ENCODE assay signal across 17 cellular contexts in the genomic region with DNA sequence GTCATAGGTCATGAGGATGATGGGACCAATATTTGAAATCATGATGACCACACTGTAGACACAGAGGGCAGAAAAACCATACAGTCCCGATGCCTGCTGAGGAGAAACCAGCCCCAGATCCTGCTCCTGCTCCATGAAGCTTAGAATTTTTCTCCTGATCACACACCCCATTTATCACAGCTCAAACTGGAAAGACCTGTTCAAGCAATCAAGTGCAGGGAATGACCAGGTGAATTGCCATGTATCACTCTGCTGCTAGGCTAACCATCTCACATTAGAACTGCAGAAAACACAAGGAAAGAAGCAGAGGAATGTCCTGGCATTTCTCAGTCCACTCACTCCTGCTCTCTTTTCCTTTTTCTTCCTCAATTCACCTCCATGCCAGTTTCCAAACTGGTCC. TPM values are rescaled to one million over a fixed set of nuclear protein-coding genes. Genes with fewer than 3 reads are reported as not detected.
A peak's percentile ranks its signal among the peaks of the same experiment; 100 is the strongest.
DNase-seq lines count a peak whose midpoint lies in the region; ATAC-seq and TF ChIP-seq lines count a peak whose summit lies in the region.
"Had no signal": no experiment of that assay in that cellular context is flagged by ENCODE, and none has a peak within 500 bp of the region (broad histone marks: within the 10 kb centered on the region; RNA-seq: fewer than 3 reads in every experiment).

No MANE protein-coding gene starts in this region.

- DNase-seq in NCI-H2029 (lab: John Stamatoyannopoulos, UW) (peak; percentile 16), NCI-H2029 treated with DMSO at 0.1 percent for 48 hours (lab: John Stamatoyannopoulos, UW) (no peak), body of pancreas (peak in 3 of 4 donors; percentile 47 to 57 (median 53)), lower lobe of right lung (no peak), type B pancreatic cell (ENCODE audit: extremely low spot score, unreplicated experiment) (no peak), NCI-H2171 treated with DMSO at 0.1 percent for 48 hours (lab: John Stamatoyannopoulos, UW) (no peak)
- no peak for DNase-seq in activated CD4-positive, alpha-beta T cell treated with anti-CD3 and anti-CD28 coated beads for 36 hours
- DNase-seq: activated CD4-positive, CD25-positive, alpha-beta regulatory T cell treated with anti-CD3 and anti-CD28 coated beads, Interleukin-2, amount 50 U/mL, for 72 hours; aorta; cortex of kidney; DMS 273 treated with DMSO at 0.1 percent for 48 hours; heart right ventricle; kidney; NCI-H1048 had no signal

- CTCF ChIA-PET in activated CD4-positive, alpha-beta T cell treated with anti-CD3 and anti-CD28 coated beads for 36 hours (lab: Charles Lee), result interaction anchor here (1.5 to 1.7 kb wide), 2 partner anchors 93 to 249 kb away, joined by 3 to 4 read pairs; no protein-coding TSS in a partner anchor

- peak overlapping the region; percentile 52 to 83 (median 70) for H3K27ac ChIP-seq in body of pancreas
- no peak overlapping the region for H3K27ac ChIP-seq in lower lobe of right lung
- H3K27ac ChIP-seq: BLaER1 had no signal

- TF ChIP-seq CTCF in body of pancreas (IDR thresholded peaks at IDR 0.05) (no peak), lower lobe of right lung (IDR thresholded peaks at IDR 0.05) (no peak), type B pancreatic cell (conservative IDR thresholded peaks at IDR 0.05) (no peak)

- H3K27ac Mint-ChIP-seq in type B pancreatic cell, result peak overlapping the region; percentile 89
- H3K27ac Mint-ChIP-seq in activated CD4-positive, alpha-beta T cell treated with anti-CD3 and anti-CD28 coated beads for 36 hours, result no peak overlapping the region

- no peak overlapping the region for H3K4me3 ChIP-seq in body of pancreas
- no peak overlapping the region for H3K4me3 ChIP-seq in lower lobe of right lung
- H3K4me3 ChIP-seq: BLaER1, heart right ventricle had no signal

- POLR2A ChIA-PET in activated CD4-positive, alpha-beta T cell treated with anti-CD3 and anti-CD28 coated beads for 36 hours (lab: Charles Lee), result no interaction called here

- H3K4me1 ChIP-seq in body of pancreas (peaks cover 60% of the 10 kb centered on the region), lower lobe of right lung (peaks cover 24% of the 10 kb centered on the region)

- H3K9me3 ChIP-seq in body of pancreas, result no peaks in the 10 kb centered on the region
- H3K9me3 ChIP-seq in lower lobe of right lung, result no peaks in the 10 kb centered on the region
- H3K9me3 ChIP-seq: BLaER1, heart right ventricle had no signal

- intact Hi-C loops in body of pancreas (cut with DNase I) (loop anchor here (10.0 kb wide), 1 partner anchor 57 kb away; no protein-coding TSS in a partner anchor), lower lobe of right lung (cut with DNase I) (no loop called here)
- intact Hi-C loops in activated CD4-positive, alpha-beta T cell treated with anti-CD3 and anti-CD28 coated beads for 36 hours (cut with DNase I, micrococcal nuclease), result loop anchor here in 1 of 2 experiments (10.0 kb wide), 1 partner anchor 777 kb away; no protein-coding TSS in a partner anchor

- H3K27me3 Mint-ChIP-seq in type B pancreatic cell, result no peaks in the 10 kb centered on the region
- H3K27me3 Mint-ChIP-seq in activated CD4-positive, alpha-beta T cell treated with anti-CD3 and anti-CD28 coated beads for 36 hours, result no peaks in the 10 kb centered on the region

- H3K36me3 Mint-ChIP-seq in type B pancreatic cell, result peaks cover 19% of the 10 kb centered on the region
- peaks cover 2% of the 10 kb centered on the region for H3K36me3 Mint-ChIP-seq in activated CD4-positive, alpha-beta T cell treated with anti-CD3 and anti-CD28 coated beads for 36 hours (ENCODE audit: low read depth)

- peak overlapping the region; percentile 76 for H3K4me3 Mint-ChIP-seq in type B pancreatic cell
- H3K4me3 Mint-ChIP-seq in activated CD4-positive, alpha-beta T cell treated with anti-CD3 and anti-CD28 coated beads for 36 hours, result no peak overlapping the region

- H3K27me3 ChIP-seq in body of pancreas, result no peaks in the 10 kb centered on the region
- H3K27me3 ChIP-seq in lower lobe of right lung (ENCODE audit: low read depth), result no peaks in the 10 kb centered on the region
- H3K27me3 ChIP-seq: BLaER1, heart right ventricle had no signal

- peak; percentile 59 for ATAC-seq in body of pancreas
- ATAC-seq in lower lobe of right lung, result peak; percentile 43 to 50
- no peak for ATAC-seq in activated CD4-positive, alpha-beta T cell treated with anti-CD3 and anti-CD28 coated beads for 36 hours
- ATAC-seq in GM21515 (IDR thresholded peaks at IDR 0.05; ENCODE audit: unreplicated experiment), result no peak
- ATAC-seq: heart right ventricle, HepG2 had no signal

- H3K9me3 Mint-ChIP-seq in type B pancreatic cell, result no peaks in the 10 kb centered on the region
- no peaks in the 10 kb centered on the region for H3K9me3 Mint-ChIP-seq in activated CD4-positive, alpha-beta T cell treated with anti-CD3 and anti-CD28 coated beads for 36 hours (ENCODE audit: low read depth)

- no peak for TF ChIP-seq POLR2A in body of pancreas (IDR thresholded peaks at IDR 0.05)

- H3K4me1 Mint-ChIP-seq in type B pancreatic cell (ENCODE audit: unreplicated experiment), result peaks cover 37% of the 10 kb centered on the region
- peaks cover 26% of the 10 kb centered on the region for H3K4me1 Mint-ChIP-seq in activated CD4-positive, alpha-beta T cell treated with anti-CD3 and anti-CD28 coated beads for 36 hours

- 0 to 21% methylated on average over 1 of the region's 1 CpG for WGBS in body of pancreas, 2 donors

- H3K36me3 ChIP-seq in body of pancreas (replicated peaks in 1 of 2; ENCODE audit: insufficient read depth in 1 of 2, low read depth in 2 of 2), result no peaks in the 10 kb centered on the region
- peaks cover 6% of the 10 kb centered on the region for H3K36me3 ChIP-seq in lower lobe of right lung
- H3K36me3 ChIP-seq: BLaER1 had no signal

RNA-seq across cellular contexts. Expression of a gene that starts 18.1 kb away (rescaled TPM):
- 10 to 100 TPM in 1 of 2 donors, 1 to 10 TPM in 1; 8.9 to 12.2 TPM for total RNA-seq in body of pancreas
- total RNA-seq in lower lobe of right lung, result 23.7 TPM
- 16.8 and 77.1 TPM in 2 replicates for total RNA-seq in type B pancreatic cell (ENCODE audit: low replicate concordance)
- total RNA-seq in activated CD4-positive, alpha-beta T cell treated with anti-CD3 and anti-CD28 coated beads for 36 hours, result 1 to 10 TPM; 2.2 to 2.5 TPM

RNA-seq across cellular contexts. Expression of a gene that starts 25.0 kb away (rescaled TPM):
- total RNA-seq in body of pancreas (10 to 100 TPM in 1 of 2 donors, 1 to 10 TPM in 1; 5.6 to 18.4 TPM), lower lobe of right lung (10.1 TPM), type B pancreatic cell (ENCODE audit: low replicate concordance) (14.4 and 20.1 TPM in 2 replicates)
- 10 to 100 TPM; 41.8 to 45.0 TPM for total RNA-seq in activated CD4-positive, alpha-beta T cell treated with anti-CD3 and anti-CD28 coated beads for 36 hours

Comparison
In these comparisons a context has a peak if more than half of its experiments do, and no peak if none do; other contexts are left out.
1. DNase-seq: peak in NCI-H2029 (single experiment) and body of pancreas (3 of 4); none in NCI-H2029 treated with DMSO at 0.1 percent for 48 hours (single experiment), lower lobe of right lung (single experiment), type B pancreatic cell (single experiment), activated CD4-positive, alpha-beta T cell treated with anti-CD3 and anti-CD28 coated beads for 36 hours (single experiment) and NCI-H2171 treated with DMSO at 0.1 percent for 48 hours (single experiment).
2. ATAC-seq: peak in body of pancreas (single experiment) and lower lobe of right lung (2 of 2); none in activated CD4-positive, alpha-beta T cell treated with anti-CD3 and anti-CD28 coated beads for 36 hours (single experiment) and GM21515 (single experiment).